ENCODE assay signal across 1 cellular context in the genomic region with DNA sequence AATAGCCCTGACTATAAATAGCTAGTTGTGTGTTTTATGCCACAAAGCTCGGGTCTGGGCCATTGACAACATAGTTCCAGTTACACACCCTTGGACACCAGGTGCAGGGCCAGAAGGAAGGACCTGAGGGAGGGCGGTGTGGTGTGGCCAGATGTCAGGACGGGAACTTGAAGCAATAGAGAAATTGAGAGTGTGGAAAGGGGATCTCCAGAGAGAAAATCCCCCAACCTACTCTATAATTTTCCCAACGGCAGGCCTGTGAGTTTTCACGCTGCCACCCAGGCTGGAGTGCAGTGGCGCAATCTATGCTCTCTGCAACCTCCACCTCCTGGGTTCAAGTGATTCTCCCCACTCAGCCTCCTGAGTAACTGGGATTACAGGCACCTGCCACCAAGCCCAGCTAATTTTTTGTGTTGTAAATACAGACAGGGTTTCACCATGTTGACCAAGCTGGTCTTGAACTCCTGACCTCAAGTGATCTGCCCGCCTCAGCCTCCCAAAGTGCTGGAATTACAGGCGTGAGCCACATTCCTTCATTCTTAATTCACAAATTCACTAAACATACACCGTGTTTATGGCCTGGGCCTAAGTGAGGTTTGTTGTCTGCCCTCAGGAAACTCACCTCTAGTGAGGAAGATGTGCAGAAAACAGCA.
A peak's percentile ranks its signal among the peaks of the same experiment; 100 is the strongest.
TF ChIP-seq lines count a peak whose summit lies in the region.

No MANE protein-coding gene starts in this region.

TF ChIP-seq in GM12878, 131 proteins besides CTCF, POLR2A, EP300 and RAD21 (continued from another document):
- TF ChIP-seq CBFB (IDR thresholded peaks at IDR 0.05; ENCODE audit: low read depth) = peak; percentile 27; the same call in 1 of the 2 replicates
- TF ChIP-seq, protein P1, sequence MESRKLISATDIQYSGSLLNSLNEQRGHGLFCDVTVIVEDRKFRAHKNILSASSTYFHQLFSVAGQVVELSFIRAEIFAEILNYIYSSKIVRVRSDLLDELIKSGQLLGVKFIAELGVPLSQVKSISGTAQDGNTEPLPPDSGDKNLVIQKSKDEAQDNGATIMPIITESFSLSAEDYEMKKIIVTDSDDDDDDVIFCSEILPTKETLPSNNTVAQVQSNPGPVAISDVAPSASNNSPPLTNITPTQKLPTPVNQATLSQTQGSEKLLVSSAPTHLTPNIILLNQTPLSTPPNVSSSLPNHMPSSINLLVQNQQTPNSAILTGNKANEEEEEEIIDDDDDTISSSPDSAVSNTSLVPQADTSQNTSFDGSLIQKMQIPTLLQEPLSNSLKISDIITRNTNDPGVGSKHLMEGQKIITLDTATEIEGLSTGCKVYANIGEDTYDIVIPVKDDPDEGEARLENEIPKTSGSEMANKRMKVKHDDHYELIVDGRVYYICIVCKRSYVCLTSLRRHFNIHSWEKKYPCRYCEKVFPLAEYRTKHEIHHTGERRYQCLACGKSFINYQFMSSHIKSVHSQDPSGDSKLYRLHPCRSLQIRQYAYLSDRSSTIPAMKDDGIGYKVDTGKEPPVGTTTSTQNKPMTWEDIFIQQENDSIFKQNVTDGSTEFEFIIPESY (IDR thresholded peaks at IDR 0.05) = no peak
- no peak for TF ChIP-seq EZH2 (IDR thresholded peaks at IDR 0.05; ENCODE audit: borderline replicate concordance, control insufficient read depth, low read depth, low read length)
- TF ChIP-seq NBN (IDR thresholded peaks at IDR 0.05) = peak; percentile 46; the same call in 1 of the 2 replicates
- TF ChIP-seq, protein P2, sequence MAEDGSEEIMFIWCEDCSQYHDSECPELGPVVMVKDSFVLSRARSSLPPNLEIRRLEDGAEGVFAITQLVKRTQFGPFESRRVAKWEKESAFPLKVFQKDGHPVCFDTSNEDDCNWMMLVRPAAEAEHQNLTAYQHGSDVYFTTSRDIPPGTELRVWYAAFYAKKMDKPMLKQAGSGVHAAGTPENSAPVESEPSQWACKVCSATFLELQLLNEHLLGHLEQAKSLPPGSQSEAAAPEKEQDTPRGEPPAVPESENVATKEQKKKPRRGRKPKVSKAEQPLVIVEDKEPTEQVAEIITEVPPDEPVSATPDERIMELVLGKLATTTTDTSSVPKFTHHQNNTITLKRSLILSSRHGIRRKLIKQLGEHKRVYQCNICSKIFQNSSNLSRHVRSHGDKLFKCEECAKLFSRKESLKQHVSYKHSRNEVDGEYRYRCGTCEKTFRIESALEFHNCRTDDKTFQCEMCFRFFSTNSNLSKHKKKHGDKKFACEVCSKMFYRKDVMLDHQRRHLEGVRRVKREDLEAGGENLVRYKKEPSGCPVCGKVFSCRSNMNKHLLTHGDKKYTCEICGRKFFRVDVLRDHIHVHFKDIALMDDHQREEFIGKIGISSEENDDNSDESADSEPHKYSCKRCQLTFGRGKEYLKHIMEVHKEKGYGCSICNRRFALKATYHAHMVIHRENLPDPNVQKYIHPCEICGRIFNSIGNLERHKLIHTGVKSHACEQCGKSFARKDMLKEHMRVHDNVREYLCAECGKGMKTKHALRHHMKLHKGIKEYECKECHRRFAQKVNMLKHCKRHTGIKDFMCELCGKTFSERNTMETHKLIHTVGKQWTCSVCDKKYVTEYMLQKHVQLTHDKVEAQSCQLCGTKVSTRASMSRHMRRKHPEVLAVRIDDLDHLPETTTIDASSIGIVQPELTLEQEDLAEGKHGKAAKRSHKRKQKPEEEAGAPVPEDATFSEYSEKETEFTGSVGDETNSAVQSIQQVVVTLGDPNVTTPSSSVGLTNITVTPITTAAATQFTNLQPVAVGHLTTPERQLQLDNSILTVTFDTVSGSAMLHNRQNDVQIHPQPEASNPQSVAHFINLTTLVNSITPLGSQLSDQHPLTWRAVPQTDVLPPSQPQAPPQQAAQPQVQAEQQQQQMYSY (CRISPR knock-in tag; IDR thresholded peaks at IDR 0.05) = no peak
- no peak for TF ChIP-seq SMAD1 (IDR thresholded peaks at IDR 0.05; ENCODE audit: low read depth, partially characterized antibody)
- no peak for TF ChIP-seq EGR1 (IDR thresholded peaks at IDR 0.05; ENCODE audit: borderline replicate concordance in 1 of 2, low read depth in 2 of 2, low read length in 2 of 2)
- no peak for TF ChIP-seq SMAD5 (IDR thresholded peaks at IDR 0.05; ENCODE audit: low read depth)
- peak; percentile 95 for TF ChIP-seq SMARCA5 (IDR thresholded peaks at IDR 0.05)
- peak; percentile 71 for TF ChIP-seq ZNF217 (IDR thresholded peaks at IDR 0.05)
- TF ChIP-seq FOXM1 (IDR thresholded peaks at IDR 0.05; ENCODE audit: low read depth, low read length) = peak; percentile 69
- peak; percentile 77 for TF ChIP-seq MEF2B (IDR thresholded peaks at IDR 0.05; ENCODE audit: partially characterized antibody, poor library complexity, severe bottlenecking)
- TF ChIP-seq, protein P3, sequence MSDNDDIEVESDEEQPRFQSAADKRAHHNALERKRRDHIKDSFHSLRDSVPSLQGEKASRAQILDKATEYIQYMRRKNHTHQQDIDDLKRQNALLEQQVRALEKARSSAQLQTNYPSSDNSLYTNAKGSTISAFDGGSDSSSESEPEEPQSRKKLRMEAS (IDR thresholded peaks at IDR 0.05; ENCODE audit: low read depth, low read length) = no peak; the same call in 1 of the 2 replicates
TF ChIP-seq in GM12878: peak in this region for 40.
